Comparison of ENCODE assay signal across 17 cellular contexts in genomic region chr6:157892363-157892878, GRCh38.
A peak's percentile ranks its signal among the peaks of the same experiment; 100 is the strongest.
DNase-seq lines count a peak whose midpoint lies in the region; ATAC-seq, FAIRE-seq and TF ChIP-seq lines count a peak whose summit lies in the region.
"Had no signal": no experiment of that assay in that cellular context is flagged by ENCODE, and none has a peak within 500 bp of the region (broad histone marks: within the 10 kb centered on the region; RNA-seq: fewer than 3 reads in every experiment).

No MANE protein-coding gene starts in this region.

- TF ChIP-seq POLR2A in HepG2 (IDR thresholded peaks at IDR 0.05; ENCODE audit: insufficient read depth in 1 of 2, low read depth in 2 of 2, low read length in 2 of 2) = no peak
- no peak for TF ChIP-seq POLR2A in right lobe of liver (IDR thresholded peaks at IDR 0.05)

- no peak overlapping the region for H3K9ac ChIP-seq in HepG2 (ENCODE audit: insufficient read depth, low read depth, low read length)

- no peak for ATAC-seq in HepG2
- ATAC-seq in right lobe of liver = no peak
- ATAC-seq in activated CD8-positive, alpha-beta T cell treated with anti-CD3 and anti-CD28 coated beads for 36 hours = peak; percentile 37
- no peak for ATAC-seq in HG03354 (IDR thresholded peaks at IDR 0.05; ENCODE audit: poor library complexity, severe bottlenecking, unreplicated experiment)
- ATAC-seq in aorta (ENCODE audit: low FRiP score) = no peak
- no peak for ATAC-seq in HG03135 (IDR thresholded peaks at IDR 0.05; ENCODE audit: unreplicated experiment)
- ATAC-seq: left lung had no signal

- H3K27ac ChIP-seq in HepG2 (ENCODE audit: extremely low read length, insufficient read depth, low read length) (no peak overlapping the region), right lobe of liver (no peak overlapping the region), thymus (ENCODE audit: low read depth) (peak overlapping the region; percentile 73), aorta (ENCODE audit: low read depth in 1 of 2, low read length in 2 of 2) (no peak overlapping the region)
- H3K27ac ChIP-seq in effector memory CD4-positive, alpha-beta T cell (ENCODE audit: insufficient read depth, low read length, poor library complexity, severe bottlenecking) = peak overlapping the region; percentile 10
- H3K27ac ChIP-seq: ascending aorta, foreskin keratinocyte, left lung had no signal

- intact Hi-C loops in HepG2 (cut with micrococcal nuclease; ENCODE audit: unreplicated experiment) (no loop called here), right lobe of liver (cut with DNase I) (no loop called here), aorta (cut with DNase I) (no loop called here)
- intact Hi-C loops in activated CD8-positive, alpha-beta T cell treated with anti-CD3 and anti-CD28 coated beads for 36 hours (cut with micrococcal nuclease) = no loop called here

- no peaks in the 10 kb centered on the region for H4K20me1 ChIP-seq in HepG2 (ENCODE audit: insufficient read depth, low read length)

- WGBS in HepG2 (ENCODE audit: low lambda C conversion rate) = 92% methylated on average over 5 of the region's 5 CpGs
- WGBS in right lobe of liver (ENCODE audit: insufficient coverage, low coverage, low lambda C conversion rate, missing lambda C conversion rate) = 73% methylated on average over 5 of the region's 5 CpGs
- WGBS in thymus = 76% methylated on average over 5 of the region's 5 CpGs
- WGBS in aorta, 2 donors = 82 to 86% methylated on average over 5 of the region's 5 CpGs

- DNase-seq in HepG2 (ENCODE audit: low spot score) = no peak
- DNase-seq in right lobe of liver = no peak
- no peak for DNase-seq in activated CD8-positive, alpha-beta T cell treated with anti-CD3 and anti-CD28 coated beads for 36 hours
- no peak for DNase-seq in effector memory CD4-positive, alpha-beta T cell
- DNase-seq in aorta = no peak
- DNase-seq: activated B cell treated with CpG ODN at 0.5 μM for 24 hours; foreskin keratinocyte; left lung; NCI-H1417; NK-92 treated with Interleukin-12 subunit alpha and Interleukin-12 subunit beta, amount 100 ng/mL, for 24 hours; stimulated activated CD4-positive, alpha-beta T cell treated with anti-CD3 and anti-CD28 coated beads, Interleukin-2, amount 100 ng/mL, for 24 hours; substantia nigra had no signal

- TF ChIP-seq RAD21 in HepG2 (CRISPR knock-in tag; IDR thresholded peaks at IDR 0.05) = no peak

- peak overlapping the region; percentile 69 for H3K27ac Mint-ChIP-seq in activated CD8-positive, alpha-beta T cell treated with anti-CD3 and anti-CD28 coated beads for 36 hours
- H3K27ac Mint-ChIP-seq: activated B cell treated with CpG ODN at 0.5 μM for 24 hours had no signal

- in situ Hi-C loops in HepG2 (cut with HindIII; ENCODE audit: extremely low pct_ligation_motif_present, low pct_unique_long_range_greater_than_20kb) = no loop called here

- H3K36me3 ChIP-seq in HepG2 (replicated peaks in 1 of 2; ENCODE audit: control insufficient read depth in 1 of 2, insufficient read depth in 2 of 2, low read length in 2 of 2) (peaks cover 8 to 40% of the 10 kb centered on the region in 2 experiments), right lobe of liver (peaks cover 0 to 12% (median 3%) of the 10 kb centered on the region in 4 donors), thymus (ENCODE audit: control insufficient read depth, insufficient read depth) (no peaks in the 10 kb centered on the region), aorta (ENCODE audit: control insufficient read depth in 1 of 2, insufficient read depth in 2 of 2, low read length in 1 of 2) (peaks cover 0 to 4% of the 10 kb centered on the region in 2 donors)
- H3K36me3 ChIP-seq in effector memory CD4-positive, alpha-beta T cell (ENCODE audit: control insufficient read depth, insufficient read depth, low read length) = peaks cover 11% of the 10 kb centered on the region

- H3K27me3 ChIP-seq in HepG2 (ENCODE audit: control insufficient read depth in 1 of 2, insufficient read depth in 2 of 2, low read length in 2 of 2) (no peaks in the 10 kb centered on the region), right lobe of liver (no peaks in the 10 kb centered on the region), thymus (ENCODE audit: control insufficient read depth, insufficient read depth) (no peaks in the 10 kb centered on the region), aorta (ENCODE audit: control insufficient read depth in 1 of 2, insufficient read depth in 2 of 2, low read length in 1 of 2) (no peaks in the 10 kb centered on the region)
- no peaks in the 10 kb centered on the region for H3K27me3 ChIP-seq in effector memory CD4-positive, alpha-beta T cell (replicated peaks; ENCODE audit: control insufficient read depth, insufficient read depth, low read length, poor library complexity, severe bottlenecking)
- H3K27me3 ChIP-seq: ascending aorta, foreskin keratinocyte, left lung had no signal

- no peak for FAIRE-seq in HepG2 (lab: Jason Lieb, UNC)
- FAIRE-seq: endothelial cell of umbilical vein had no signal

- no peaks in the 10 kb centered on the region for H3K4me1 ChIP-seq in HepG2 (ENCODE audit: insufficient read depth, low read length)
- H3K4me1 ChIP-seq in right lobe of liver = no peaks in the 10 kb centered on the region
- peaks cover 17% of the 10 kb centered on the region for H3K4me1 ChIP-seq in effector memory CD4-positive, alpha-beta T cell (ENCODE audit: control insufficient read depth, insufficient read depth, low read length, poor library complexity, severe bottlenecking)
- H3K4me1 ChIP-seq in thymus (ENCODE audit: control insufficient read depth, insufficient read depth, low read length) = peaks cover 20% of the 10 kb centered on the region
- H3K4me1 ChIP-seq in aorta (ENCODE audit: control insufficient read depth in 1 of 2, insufficient read depth in 2 of 2, low read length in 2 of 2) = no peaks in the 10 kb centered on the region
- H3K4me1 ChIP-seq: ascending aorta, foreskin keratinocyte had no signal

- no peak overlapping the region for H2AFZ ChIP-seq in HepG2 (ENCODE audit: low read length)

- H3K4me3 Mint-ChIP-seq in activated CD8-positive, alpha-beta T cell treated with anti-CD3 and anti-CD28 coated beads for 36 hours = no peak overlapping the region
- H3K4me3 Mint-ChIP-seq: activated B cell treated with CpG ODN at 0.5 μM for 24 hours had no signal

- no peak overlapping the region for H3K4me3 ChIP-seq in HepG2 (replicated peaks in 1 of 3; ENCODE audit: insufficient read depth in 1 of 3, low read depth in 2 of 3, low read length in 3 of 3)
- no peak overlapping the region for H3K4me3 ChIP-seq in right lobe of liver
- no peak overlapping the region for H3K4me3 ChIP-seq in effector memory CD4-positive, alpha-beta T cell (ENCODE audit: insufficient read depth, low read depth, low read length, poor library complexity, severe bottlenecking)
- H3K4me3 ChIP-seq in thymus (ENCODE audit: low read length) = no peak overlapping the region
- no peak overlapping the region for H3K4me3 ChIP-seq in aorta (ENCODE audit: low read length in 2 of 2)
- H3K4me3 ChIP-seq: ascending aorta, left lung had no signal

- peaks cover 44% of the 10 kb centered on the region for H3K4me1 Mint-ChIP-seq in activated CD8-positive, alpha-beta T cell treated with anti-CD3 and anti-CD28 coated beads for 36 hours (ENCODE audit: low read depth)

- no peaks in the 10 kb centered on the region for H3K79me2 ChIP-seq in HepG2 (ENCODE audit: insufficient read depth, low read length)

- POLR2A ChIA-PET in HepG2 (lab: Yijun Ruan, JAX) = no interaction called here
- POLR2A ChIA-PET in activated CD8-positive, alpha-beta T cell treated with anti-CD3 and anti-CD28 coated beads for 36 hours (lab: Charles Lee) = interaction anchor here (0.8 to 1.7 kb wide), 4 partner anchors 18 to 131 kb away, joined by 3 to 5 read pairs (median 4); no protein-coding TSS in a partner anchor

- TF ChIP-seq CTCF in HepG2 (CRISPR knock-in tag; IDR thresholded peaks at IDR 0.05) (no peak), right lobe of liver (IDR thresholded peaks at IDR 0.05) (no peak)
- TF ChIP-seq CTCF in activated CD8-positive, alpha-beta T cell treated with anti-CD3 and anti-CD28 coated beads for 36 hours (IDR thresholded peaks at IDR 0.05) = no peak

- H3K4me2 ChIP-seq in HepG2 (ENCODE audit: low read depth, low read length) = no peak overlapping the region

- H3K9me3 ChIP-seq in HepG2 (ENCODE audit: low read length) = no peaks in the 10 kb centered on the region
- no peaks in the 10 kb centered on the region for H3K9me3 ChIP-seq in right lobe of liver
- no peaks in the 10 kb centered on the region for H3K9me3 ChIP-seq in effector memory CD4-positive, alpha-beta T cell (ENCODE audit: control insufficient read depth, low read length)
- H3K9me3 ChIP-seq in thymus (ENCODE audit: control insufficient read depth) = no peaks in the 10 kb centered on the region
- H3K9me3 ChIP-seq in aorta (ENCODE audit: control insufficient read depth, low read length) = no peaks in the 10 kb centered on the region
- H3K9me3 ChIP-seq: ascending aorta, left lung had no signal

- no peaks in the 10 kb centered on the region for H3K27me3 Mint-ChIP-seq in activated CD8-positive, alpha-beta T cell treated with anti-CD3 and anti-CD28 coated beads for 36 hours
- H3K27me3 Mint-ChIP-seq: activated B cell treated with CpG ODN at 0.5 μM for 24 hours had no signal

- peaks cover 56% of the 10 kb centered on the region for H3K36me3 Mint-ChIP-seq in activated CD8-positive, alpha-beta T cell treated with anti-CD3 and anti-CD28 coated beads for 36 hours (ENCODE audit: low read depth)

- no TSS peak for BruUV-seq in HepG2 (replicated peaks; lab: Mats Ljungman, UMichigan)

- TF ChIP-seq EP300 in HepG2 (IDR thresholded peaks at IDR 0.05; ENCODE audit: low read depth in 2 of 2, low read length in 2 of 2) (no peak), HepG2 (CRISPR knock-in tag; IDR thresholded peaks at IDR 0.05; ENCODE audit: borderline replicate concordance) (no peak)

- H3K9me3 Mint-ChIP-seq in activated CD8-positive, alpha-beta T cell treated with anti-CD3 and anti-CD28 coated beads for 36 hours = no peaks in the 10 kb centered on the region
- H3K9me3 Mint-ChIP-seq: activated B cell treated with CpG ODN at 0.5 μM for 24 hours had no signal

- CTCF ChIA-PET in HepG2 (lab: Yijun Ruan, JAX; ENCODE audit: low intra/inter-chr PET ratio, low total read pairs) = no interaction called here
- CTCF ChIA-PET in activated CD8-positive, alpha-beta T cell treated with anti-CD3 and anti-CD28 coated beads for 36 hours (lab: Charles Lee) = interaction anchor here (0.6 to 3.0 kb wide), 6 partner anchors 13 to 136 kb away, joined by 3 to 16 read pairs (median 4); no protein-coding TSS in a partner anchor

TF ChIP-seq in HepG2, 621 proteins besides CTCF, POLR2A, EP300 and RAD21 (continues in another document):
- no peak for TF ChIP-seq HNF4G (IDR thresholded peaks at IDR 0.05; ENCODE audit: borderline replicate concordance, low read depth, low read length)
- no peak for TF ChIP-seq HNF4G (CRISPR knock-in tag; IDR thresholded peaks at IDR 0.05; ENCODE audit: borderline replicate concordance, low read depth)

Comparison
In these comparisons a context has a peak if more than half of its experiments do, and no peak if none do; other contexts are left out.
1. H3K27ac ChIP-seq: peak in effector memory CD4-positive, alpha-beta T cell (single experiment) and thymus (single experiment); none in HepG2 (single experiment), right lobe of liver (0 of 3) and aorta (0 of 2).